Comparison of ENCODE assay signal across 32 cellular contexts in the genomic region with DNA sequence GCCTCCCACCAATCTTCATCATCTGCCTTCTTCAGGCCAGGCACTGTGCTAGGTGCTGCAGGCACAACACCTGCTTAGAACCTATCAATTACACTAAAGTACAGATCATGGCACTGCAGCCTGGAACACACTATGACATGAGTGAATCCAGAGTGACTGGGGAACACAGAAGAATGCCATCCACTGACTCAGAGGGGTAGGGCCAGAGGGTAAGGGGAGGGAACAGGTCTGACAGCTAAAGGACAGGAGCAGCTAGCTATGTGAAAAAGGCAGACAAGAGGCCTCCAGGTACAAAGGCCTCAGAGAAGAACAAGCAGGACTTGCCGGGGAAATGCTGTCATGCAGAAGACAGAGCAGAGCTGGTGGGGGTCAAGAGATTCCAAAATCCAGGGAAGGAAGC.
"Had no signal": no experiment of that assay in that cellular context is flagged by ENCODE, and none has a peak within 500 bp of the region (broad histone marks: within the 10 kb centered on the region; RNA-seq: fewer than 3 reads in every experiment).

No MANE protein-coding gene starts in this region.

- H3K4me3 ChIP-seq: adrenal gland, body of pancreas, cardiac muscle cell, colonic mucosa, esophagus squamous epithelium, gastroesophageal sphincter had no signal

- H3K36me3 ChIP-seq: adrenal gland, cardiac muscle cell, colonic mucosa, esophagus squamous epithelium, gastroesophageal sphincter, WERI-Rb-1 had no signal

- H3K27me3 ChIP-seq: adrenal gland, body of pancreas, cardiac muscle cell, colonic mucosa, esophagus squamous epithelium had no signal

- DNase-seq: activated B cell treated with CpG ODN at 0.5 μM for 24 hours; activated CD4-positive, alpha-beta T cell treated with anti-CD3 and anti-CD28 coated beads for 48 hours; activated CD4-positive, alpha-beta T cell treated with anti-CD3 and anti-CD28 coated beads, Interleukin-2, amount 50 U/mL, for 1 hour; activated CD4-positive, alpha-beta T cell treated with anti-CD3 and anti-CD28 coated beads, Interleukin-2, amount 50 U/mL, for 48 hours; activated CD8-positive, alpha-beta memory T cell treated with anti-CD3 and anti-CD28 coated beads for 24 hours; activated CD8-positive, alpha-beta T cell treated with anti-CD3 and anti-CD28 coated beads for 36 hours; activated effector memory CD4-positive, alpha-beta T cell treated with Interleukin-2 at 50 U/mL for 16 hours; activated gamma-delta T cell treated with Interleukin-2 at 50 U/mL for 16 hours; activated naive CD4-positive, alpha-beta T cell treated with Interleukin-2 at 50 U/mL for 16 hours; activated naive CD8-positive, alpha-beta T cell treated with anti-CD3 and anti-CD28 coated beads for 36 hours; activated naive CD8-positive, alpha-beta T cell treated with anti-CD3 and anti-CD28 coated beads, Interleukin-2, amount 50 U/mL, for 24 hours; activated T-cell treated with anti-CD3 and anti-CD28 coated beads, Interleukin-2, amount 50 U/mL, for 4 hours; adrenal gland; amygdala; aorta; body of pancreas; central memory CD4-positive, alpha-beta T cell; cerebellar nuclear complex; colonic mucosa; effector CD8-positive, alpha-beta T cell; esophagus squamous epithelium; foreskin melanocyte; T-helper 1 cell; T-helper 17 cell; T1000 had no signal

- ATAC-seq: activated CD4-positive, CD25-positive, alpha-beta regulatory T cell treated with anti-CD3 and anti-CD28 coated beads, Interleukin-2, amount 50 U/mL, for 24 hours; activated CD8-positive, alpha-beta T cell treated with anti-CD3 and anti-CD28 coated beads for 36 hours; activated naive CD8-positive, alpha-beta T cell treated with anti-CD3 and anti-CD28 coated beads, Interleukin-2, amount 50 U/mL, for 24 hours; activated T-cell treated with anti-CD3 and anti-CD28 coated beads, Interleukin-2, amount 50 U/mL, for 4 hours; activated T-helper 17 cell treated with anti-CD3 and anti-CD28 coated beads, Interleukin-2, amount 50 U/mL, for 72 hours; body of pancreas; gastroesophageal sphincter; T-helper 17 cell had no signal

- FAIRE-seq: endometrium, endothelial cell of umbilical vein had no signal
